In genomic region chr9:98056403-98057094, GRCh38 we compare ENCODE assay signal across 8 cellular contexts. TPM values are rescaled to one million over a fixed set of nuclear protein-coding genes. Genes with fewer than 3 reads are reported as not detected.
DNase-seq lines count a peak whose midpoint lies in the region; ATAC-seq and TF ChIP-seq lines count a peak whose summit lies in the region.

NANS (plus strand) TSS chr9:98056732; CDS start chr9:98056809, 77 bp downstream.

- peak within 1 kb of the TSS; percentile 93 to 98 (median 98) for H3K27ac ChIP-seq in upper lobe of left lung

- intact Hi-C loops in left cardiac atrium (cut with DNase I) (no loop called here), posterior vena cava (cut with DNase I) (loop anchor here in 1 of 2 donors (10.0 kb wide), 1 partner anchor 72 kb away; the partner anchor contains the start of gene ANP32B)

- no peaks in the 10 kb centered on the region for H3K9me3 ChIP-seq in upper lobe of left lung

- H3K27ac Mint-ChIP-seq in T-helper 1 cell treated with Interleukin-12 subunit alpha and Interleukin-12 subunit beta and Interleukin-4 antibody, amounts not matched to agents 30 μg/mL and 1 μg/mL, for 36 hours = peak within 1 kb of the TSS; percentile 92

- H3K4me1 ChIP-seq in upper lobe of left lung = peaks cover 17 to 35% (median 29%) of the 10 kb centered on the region in 4 donors

- no peaks in the 10 kb centered on the region for H3K9me3 Mint-ChIP-seq in T-helper 1 cell treated with Interleukin-12 subunit alpha and Interleukin-12 subunit beta and Interleukin-4 antibody, amounts not matched to agents 30 μg/mL and 1 μg/mL, for 36 hours

- DNase-seq in NCI-H146 treated with DMSO at 0.1 percent for 48 hours (lab: John Stamatoyannopoulos, UW; ENCODE audit: unreplicated experiment) (peak; percentile 76), amniotic stem cell (lab: John Stamatoyannopoulos, UW) (peak; percentile 92), left cardiac atrium (peak; percentile 95), posterior vena cava (ENCODE audit: low spot score) (peak; percentile 98), upper lobe of left lung (peak; percentile 95 to 99)

- H3K27me3 Mint-ChIP-seq in T-helper 1 cell treated with Interleukin-12 subunit alpha and Interleukin-12 subunit beta and Interleukin-4 antibody, amounts not matched to agents 30 μg/mL and 1 μg/mL, for 36 hours (ENCODE audit: low read depth) = no peaks in the 10 kb centered on the region

- H3K4me3 ChIP-seq in upper lobe of left lung = peak within 1 kb of the TSS; percentile 76 to 93 (median 90)

- TF ChIP-seq EP300 in upper lobe of left lung (IDR thresholded peaks at IDR 0.05) = no peak

- no peaks in the 10 kb centered on the region for H3K27me3 ChIP-seq in upper lobe of left lung

- 0 to 1% methylated on average over 15 to 32 of the region's 72 CpGs for WGBS in upper lobe of left lung, 2 donors

- peaks cover 9% of the 10 kb centered on the region for H3K36me3 Mint-ChIP-seq in T-helper 1 cell treated with Interleukin-12 subunit alpha and Interleukin-12 subunit beta and Interleukin-4 antibody, amounts not matched to agents 30 μg/mL and 1 μg/mL, for 36 hours (ENCODE audit: low read depth)

- ATAC-seq in GM18498 (IDR thresholded peaks at IDR 0.05; ENCODE audit: unreplicated experiment) (peak; percentile 96), HG02884 (IDR thresholded peaks at IDR 0.05; ENCODE audit: unreplicated experiment) (peak; percentile 94), left cardiac atrium (peak; percentile 99), upper lobe of left lung (ENCODE audit: low FRiP score in 2 of 2) (peak; percentile 99)

- peaks cover 4 to 11% (median 10%) of the 10 kb centered on the region in 4 donors for H3K36me3 ChIP-seq in upper lobe of left lung

- peak in 2 of 6 experiments; percentile 14 to 24 for TF ChIP-seq CTCF in upper lobe of left lung (IDR thresholded peaks at IDR 0.05)

- peak; percentile 70 to 98 (median 96) for TF ChIP-seq POLR2A in upper lobe of left lung (IDR thresholded peaks at IDR 0.05)

- peak within 1 kb of the TSS; percentile 93 for H3K4me3 Mint-ChIP-seq in T-helper 1 cell treated with Interleukin-12 subunit alpha and Interleukin-12 subunit beta and Interleukin-4 antibody, amounts not matched to agents 30 μg/mL and 1 μg/mL, for 36 hours

- peaks cover 29% of the 10 kb centered on the region for H3K4me1 Mint-ChIP-seq in T-helper 1 cell treated with Interleukin-12 subunit alpha and Interleukin-12 subunit beta and Interleukin-4 antibody, amounts not matched to agents 30 μg/mL and 1 μg/mL, for 36 hours (ENCODE audit: low read depth)

RNA-seq across cellular contexts. Expression of gene NANS, which starts in this region (rescaled TPM):
- 10 to 100 TPM; 31.0 to 41.5 TPM for total RNA-seq in left cardiac atrium
- total RNA-seq in posterior vena cava = 10 to 100 TPM; 25.5 to 31.9 TPM
- 10 to 100 TPM; 41.4 to 75.5 (median 60.7) TPM for total RNA-seq in upper lobe of left lung

Comparison
In these comparisons a context has a peak if more than half of its experiments do, and no peak if none do; other contexts are left out.
1. Peak in every context shown above with its lines: DNase-seq, ATAC-seq, H3K4me3 ChIP-seq and H3K27ac ChIP-seq.